In genomic region chr17:80544655-80545498, GRCh38 we compare ENCODE assay signal across 8 cellular contexts. TPM values are rescaled to one million over a fixed set of nuclear protein-coding genes. Genes with fewer than 3 reads are reported as not detected.
A peak's percentile ranks its signal among the peaks of the same experiment; 100 is the strongest.
DNase-seq lines count a peak whose midpoint lies in the region; ATAC-seq and TF ChIP-seq lines count a peak whose summit lies in the region.

RPTOR (plus strand) TSS chr17:80544838; CDS start chr17:80545630, 792 bp downstream.

- peak; percentile 70 for TF ChIP-seq POLR2A in GM15510 (IDR thresholded peaks at IDR 0.05; ENCODE audit: borderline replicate concordance, extremely low read depth, insufficient read length)

- peak; percentile 58 for ATAC-seq in HG03442 (IDR thresholded peaks at IDR 0.05; ENCODE audit: unreplicated experiment)
- ATAC-seq in left lobe of liver = peak; percentile 99

- DNase-seq in NCI-H748 (lab: John Stamatoyannopoulos, UW; ENCODE audit: unreplicated experiment) (peak; percentile 84), dermis blood vessel endothelial cell (peak; percentile 94), left lobe of liver (ENCODE audit: low spot score) (peak; percentile 95), cortex of kidney (lab: John Stamatoyannopoulos, UW) (no peak)
- peak; percentile 83 to 85 for DNase-seq in activated CD4-positive, alpha-beta T cell treated with anti-CD3 and anti-CD28 coated beads, Interleukin-2, amount 50 U/mL, for 24 hours (ENCODE audit: low read depth in 1 of 2, low spot score in 1 of 2)
- DNase-seq in stimulated activated CD4-positive, alpha-beta T cell treated with anti-CD3 and anti-CD28 coated beads, Interleukin-1b, Interleukin-23, amount 100 ng/mL, for 48 hours = peak; percentile 91

RNA-seq across cellular contexts. Expression of gene RPTOR, which starts in this region (rescaled TPM):
- total RNA-seq in dermis blood vessel endothelial cell (21.8 and 35.0 TPM in 2 replicates), left lobe of liver (18.8 TPM)
